23 cellular contexts compared by ENCODE assay signal in genomic region chr4:168367065-168367464, GRCh38.
"Had no signal": no experiment of that assay in that cellular context is flagged by ENCODE, and none has a peak within 500 bp of the region (broad histone marks: within the 10 kb centered on the region; RNA-seq: fewer than 3 reads in every experiment).

No MANE protein-coding gene starts in this region.

- H3K9me3 ChIP-seq: colonic mucosa, esophagus squamous epithelium, gastrocnemius medialis, lower lobe of right lung had no signal

- H3K27me3 ChIP-seq: colonic mucosa, esophagus squamous epithelium, gastrocnemius medialis, heart right ventricle, left lung had no signal

- H3K4me3 ChIP-seq: colonic mucosa, esophagus squamous epithelium, gastrocnemius medialis, heart right ventricle, left lung, lower lobe of right lung, mucosa of descending colon had no signal

- ATAC-seq: effector memory CD8-positive, alpha-beta T cell; esophagus mucosa; gastrocnemius medialis; heart right ventricle; left cardiac atrium; left lung; left ventricle myocardium superior; lower lobe of right lung; mucosa of descending colon had no signal

- H3K36me3 ChIP-seq: colonic mucosa, gastrocnemius medialis had no signal

- H3K4me1 ChIP-seq: colonic mucosa, esophagus squamous epithelium, gastrocnemius medialis, heart right ventricle, left lung, lower lobe of right lung had no signal

- DNase-seq: colonic mucosa; cortex of kidney; effector CD8-positive, alpha-beta T cell; effector memory CD8-positive, alpha-beta T cell; endodermal cell; erythroblast; esophagus squamous epithelium; foreskin fibroblast; foreskin melanocyte; gastrocnemius medialis; glutamatergic neuron; head of caudate nucleus; heart right ventricle; hippocampal formation; left cardiac atrium; left lung; left ventricle myocardium superior; lower lobe of right lung; mesenchymal stem cell; mucosa of descending colon; naive B cell had no signal

- H3K27ac ChIP-seq: colonic mucosa, epithelial cell of prostate, esophagus squamous epithelium, gastrocnemius medialis, heart right ventricle, left lung, lower lobe of right lung had no signal
